Comparison of ENCODE assay signal across 8 cellular contexts in genomic region chr16:27237229-27238015, GRCh38. TPM values are rescaled to one million over a fixed set of nuclear protein-coding genes. Genes with fewer than 3 reads are reported as not detected.
DNase-seq lines count a peak whose midpoint lies in the region; ATAC-seq, FAIRE-seq and TF ChIP-seq lines count a peak whose summit lies in the region.

No MANE protein-coding gene starts in this region.

- no peaks in the 10 kb centered on the region for H3K27me3 Mint-ChIP-seq in activated CD4-positive, alpha-beta T cell treated with anti-CD3 and anti-CD28 coated beads, Interleukin-2, amount 10 ng/mL, durations not matched to agents 7 days and 5 days

- peaks cover 0 to 12% (median 4%) of the 10 kb centered on the region in 4 donors for H3K4me1 ChIP-seq in liver (ENCODE audit: control insufficient read depth in 4 of 4, insufficient read depth in 4 of 4, low read length in 3 of 4)
- H3K4me1 ChIP-seq in HepG2 (ENCODE audit: insufficient read depth, low read length): peaks cover 2% of the 10 kb centered on the region
- peaks cover 27% of the 10 kb centered on the region for H3K4me1 ChIP-seq in prostate gland (replicated peaks)
- peaks cover 0 to 2% of the 10 kb centered on the region in 2 donors for H3K4me1 ChIP-seq in uterus

- no peak for FAIRE-seq in HepG2 (lab: Jason Lieb, UNC)

- no peaks in the 10 kb centered on the region for H3K9me3 Mint-ChIP-seq in activated CD4-positive, alpha-beta T cell treated with anti-CD3 and anti-CD28 coated beads, Interleukin-2, amount 10 ng/mL, durations not matched to agents 7 days and 5 days

- WGBS in liver: 67% methylated on average over 22 of the region's 22 CpGs
- 89% methylated on average over 22 of the region's 22 CpGs for WGBS in HepG2 (ENCODE audit: low lambda C conversion rate)
- 64% methylated on average over 22 of the region's 22 CpGs for WGBS in prostate gland

- no peak for TF ChIP-seq RAD21 in liver (IDR thresholded peaks at IDR 0.05)
- TF ChIP-seq RAD21 in HepG2 (CRISPR knock-in tag; IDR thresholded peaks at IDR 0.05): no peak

- BruUV-seq in HepG2 (replicated peaks; lab: Mats Ljungman, UMichigan): no TSS peak

- TF ChIP-seq EP300 in HepG2 (IDR thresholded peaks at IDR 0.05; ENCODE audit: low read depth in 2 of 2, low read length in 2 of 2) (no peak), HepG2 (CRISPR knock-in tag; IDR thresholded peaks at IDR 0.05; ENCODE audit: borderline replicate concordance) (no peak)

- no peaks in the 10 kb centered on the region for H3K9me3 ChIP-seq in liver (ENCODE audit: control insufficient read depth in 4 of 4, low read length in 3 of 4)
- no peaks in the 10 kb centered on the region for H3K9me3 ChIP-seq in HepG2 (ENCODE audit: low read length)
- H3K9me3 ChIP-seq in prostate gland: no peaks in the 10 kb centered on the region
- no peaks in the 10 kb centered on the region for H3K9me3 ChIP-seq in uterus

- ATAC-seq in HepG2 (no peak), HG03460 (IDR thresholded peaks at IDR 0.05; ENCODE audit: unreplicated experiment) (peak; percentile 61)

- H3K4me1 Mint-ChIP-seq in activated CD4-positive, alpha-beta T cell treated with anti-CD3 and anti-CD28 coated beads, Interleukin-2, amount 10 ng/mL, durations not matched to agents 7 days and 5 days: peaks cover 98% of the 10 kb centered on the region

- H2AFZ ChIP-seq in HepG2 (ENCODE audit: low read length): no peak overlapping the region

- H3K79me2 ChIP-seq in HepG2 (ENCODE audit: insufficient read depth, low read length): peaks cover 1% of the 10 kb centered on the region

- peaks cover 0 to 6% (median 2%) of the 10 kb centered on the region in 4 donors for H3K36me3 ChIP-seq in liver (ENCODE audit: control insufficient read depth in 4 of 4, insufficient read depth in 3 of 4, low read depth in 1 of 4, low read length in 3 of 4)
- peaks cover 10 to 27% of the 10 kb centered on the region in 2 experiments for H3K36me3 ChIP-seq in HepG2 (replicated peaks in 1 of 2; ENCODE audit: control insufficient read depth in 1 of 2, insufficient read depth in 2 of 2, low read length in 2 of 2)
- no peaks in the 10 kb centered on the region for H3K36me3 ChIP-seq in prostate gland
- H3K36me3 ChIP-seq in uterus: no peaks in the 10 kb centered on the region

- no peak for TF ChIP-seq CTCF in liver (IDR thresholded peaks at IDR 0.05; ENCODE audit: low read depth, low read length, missing input control)
- no peak for TF ChIP-seq CTCF in HepG2 (CRISPR knock-in tag; IDR thresholded peaks at IDR 0.05)
- no peak for TF ChIP-seq CTCF in prostate gland (IDR thresholded peaks at IDR 0.05)
- TF ChIP-seq CTCF in uterus (IDR thresholded peaks at IDR 0.05): no peak

- CTCF ChIA-PET in HepG2 (lab: Yijun Ruan, JAX; ENCODE audit: low intra/inter-chr PET ratio, low total read pairs): no interaction called here
- CTCF ChIA-PET in activated CD4-positive, alpha-beta T cell treated with anti-CD3 and anti-CD28 coated beads, Interleukin-2, amount 10 ng/mL, durations not matched to agents 7 days and 5 days (lab: Charles Lee): interaction anchor here (0.6 to 5.5 kb wide), 11 partner anchors 12 to 214 kb away, joined by 3 to 53 read pairs (median 4); no protein-coding TSS in a partner anchor

- no peak overlapping the region for H3K4me2 ChIP-seq in HepG2 (ENCODE audit: low read depth, low read length)

- no peak for TF ChIP-seq POLR2A in HepG2 (IDR thresholded peaks at IDR 0.05; ENCODE audit: insufficient read depth in 1 of 2, low read depth in 2 of 2, low read length in 2 of 2)
- TF ChIP-seq POLR2A in prostate gland (IDR thresholded peaks at IDR 0.05): no peak
- TF ChIP-seq POLR2A in uterus (IDR thresholded peaks at IDR 0.05): no peak

- peak overlapping the region; percentile 98 for H3K27ac Mint-ChIP-seq in activated CD4-positive, alpha-beta T cell treated with anti-CD3 and anti-CD28 coated beads, Interleukin-2, amount 10 ng/mL, durations not matched to agents 7 days and 5 days

- H3K9ac ChIP-seq in liver (ENCODE audit: low read depth in 1 of 2, low read length in 2 of 2) (peak overlapping the region in 1 of 2 donors; percentile 28), HepG2 (ENCODE audit: insufficient read depth, low read depth, low read length) (no peak overlapping the region)

- H3K4me3 ChIP-seq in liver (ENCODE audit: low read depth in 1 of 3, low read length in 3 of 3) (no peak overlapping the region), HepG2 (replicated peaks in 1 of 3; ENCODE audit: insufficient read depth in 1 of 3, low read depth in 2 of 3, low read length in 3 of 3) (no peak overlapping the region), prostate gland (no peak overlapping the region), uterus (no peak overlapping the region)

- POLR2A ChIA-PET in HepG2 (lab: Yijun Ruan, JAX): interaction anchor here (2.0 kb wide), 1 partner anchor 34 kb away, joined by 4 read pairs; the partner anchor contains the start of gene KDM8
- POLR2A ChIA-PET in activated CD4-positive, alpha-beta T cell treated with anti-CD3 and anti-CD28 coated beads, Interleukin-2, amount 10 ng/mL, durations not matched to agents 7 days and 5 days (lab: Charles Lee): interaction anchor here (0.6 to 0.9 kb wide), 2 partner anchors 81 to 129 kb away, joined by 3 read pairs; no protein-coding TSS in a partner anchor

- intact Hi-C loops in HepG2 (cut with micrococcal nuclease; ENCODE audit: unreplicated experiment) (no loop called here), prostate gland (cut with DNase I) (no loop called here), uterus (cut with DNase I; ENCODE audit: low total_unique reads) (loop anchor here (10.0 kb wide), 1 partner anchor 127 kb away; no protein-coding TSS in a partner anchor)

- peak overlapping the region; percentile 65 to 66 for H3K27ac ChIP-seq in liver (ENCODE audit: low read depth in 1 of 2, low read length in 2 of 2)
- no peak overlapping the region for H3K27ac ChIP-seq in HepG2 (ENCODE audit: extremely low read length, insufficient read depth, low read length)
- peak overlapping the region; percentile 15 to 53 for H3K27ac ChIP-seq in prostate gland
- H3K27ac ChIP-seq in uterus: peak overlapping the region; percentile 81 to 86

- H3K4me3 Mint-ChIP-seq in activated CD4-positive, alpha-beta T cell treated with anti-CD3 and anti-CD28 coated beads, Interleukin-2, amount 10 ng/mL, durations not matched to agents 7 days and 5 days: peak overlapping the region; percentile 63

- H3K36me3 Mint-ChIP-seq in activated CD4-positive, alpha-beta T cell treated with anti-CD3 and anti-CD28 coated beads, Interleukin-2, amount 10 ng/mL, durations not matched to agents 7 days and 5 days (ENCODE audit: low read depth): peaks cover 62% of the 10 kb centered on the region

- in situ Hi-C loops in HepG2 (cut with HindIII; ENCODE audit: extremely low pct_ligation_motif_present, low pct_unique_long_range_greater_than_20kb): no loop called here

- H3K27me3 ChIP-seq in liver (ENCODE audit: control insufficient read depth in 4 of 4, insufficient read depth in 4 of 4, low read length in 3 of 4) (no peaks in the 10 kb centered on the region), HepG2 (ENCODE audit: control insufficient read depth in 1 of 2, insufficient read depth in 2 of 2, low read length in 2 of 2) (no peaks in the 10 kb centered on the region), prostate gland (replicated peaks; ENCODE audit: insufficient read depth) (no peaks in the 10 kb centered on the region), uterus (no peaks in the 10 kb centered on the region)

- no peaks in the 10 kb centered on the region for H4K20me1 ChIP-seq in HepG2 (ENCODE audit: insufficient read depth, low read length)

- DNase-seq in HepG2 (ENCODE audit: low spot score) (no peak), dermis microvascular lymphatic vessel endothelial cell (ENCODE audit: low read depth in 2 of 2) (peak; percentile 71 to 83), prostate gland (ENCODE audit: low spot score) (no peak), uterus (peak; percentile 13 to 19), ecto neural progenitor cell (ENCODE audit: low spot score) (no peak)
- peak; percentile 79 for DNase-seq in activated CD4-positive, alpha-beta T cell treated with anti-CD3 and anti-CD28 coated beads, Interleukin-2, amount 10 ng/mL, durations not matched to agents 7 days and 5 days

RNA-seq across cellular contexts. Expression of gene NSMCE1, which starts 31.1 kb away (rescaled TPM):
- total RNA-seq in liver (10 to 100 TPM; 16.5 to 16.6 TPM), HepG2 (2016; rRNA removed; fragmentation: Illumina TruSeq; extraction: Trizol) (52.9 and 53.2 TPM in 2 replicates), dermis microvascular lymphatic vessel endothelial cell (33.5 and 36.4 TPM in 2 replicates), prostate gland (10 to 100 TPM; 55.4 to 71.7 TPM), uterus (10 to 100 TPM in 3 of 4 donors, 1 to 10 TPM in 1; 3.2 to 43.6 (median 35.6) TPM)
- polyA plus RNA-seq in liver (10 to 100 TPM; 26.9 to 39.0 TPM), HepG2 (2011; rRNA removed) (42.7 and 43.5 TPM in 2 replicates)
- total RNA-seq in HepG2 (2016; cell fraction: cytosol; rRNA removed; fragmentation: Illumina TruSeq; extraction: Trizol; ENCODE audit: low read depth): 17.2 and 19.5 TPM in 2 replicates
- 55.4 and 56.5 TPM in 2 replicates for total RNA-seq in HepG2 (2016; cell fraction: insoluble cytoplasmic fraction; rRNA removed; fragmentation: Illumina TruSeq; extraction: Trizol)
- total RNA-seq in HepG2 (2016; cell fraction: membrane; rRNA removed; fragmentation: Illumina TruSeq; extraction: Trizol): 25.5 and 27.7 TPM in 2 replicates
- 28.0 and 30.5 TPM in 2 replicates for total RNA-seq in HepG2 (2016; cell fraction: nucleus; rRNA removed; fragmentation: Illumina TruSeq; extraction: Trizol)
- polyA plus RNA-seq in HepG2 (2011; cell fraction: cytosol; rRNA removed): 43.3 and 48.1 TPM in 2 replicates
- 9.6 and 20.1 TPM in 2 replicates for polyA plus RNA-seq in HepG2 (2011; cell fraction: nucleus; rRNA removed)
- polyA plus RNA-seq in HepG2 (2012): 63.6 and 69.8 TPM in 2 replicates
- 16.5 and 23.5 TPM in 2 replicates for polyA plus RNA-seq in HepG2 (2016; cell fraction: cytosol; fragmentation: Illumina TruSeq; extraction: Trizol; ENCODE audit: low read depth)
- polyA plus RNA-seq in HepG2 (2016; cell fraction: insoluble cytoplasmic fraction; fragmentation: Illumina TruSeq; extraction: Trizol; ENCODE audit: low read depth): 55.4 and 59.8 TPM in 2 replicates
- polyA plus RNA-seq in HepG2 (2016; cell fraction: membrane; fragmentation: Illumina TruSeq; extraction: Trizol; ENCODE audit: low read depth): 23.1 and 25.4 TPM in 2 replicates
- 58.1 and 59.0 TPM in 2 replicates for polyA plus RNA-seq in HepG2 (2016; cell fraction: nucleus; fragmentation: Illumina TruSeq; extraction: Trizol; ENCODE audit: insufficient read depth, low read depth)
- polyA minus RNA-seq in HepG2 (2011; rRNA and poly(A)+ RNA removed; ENCODE audit: low replicate concordance): 68.2 and 105 TPM in 2 replicates
- 19.2 and 19.6 TPM in 2 replicates for polyA minus RNA-seq in HepG2 (2011; cell fraction: cytosol; rRNA and poly(A)+ RNA removed)
- 12.1 and 29.7 TPM in 2 replicates for polyA minus RNA-seq in HepG2 (2011; cell fraction: nucleus; rRNA and poly(A)+ RNA removed)
- total RNA-seq in activated CD4-positive, alpha-beta T cell treated with anti-CD3 and anti-CD28 coated beads, Interleukin-2, amount 10 ng/mL, durations not matched to agents 7 days and 5 days: 100 to 1,000 TPM in 1 of 2 experiments, 10 to 100 TPM in 1; 95.8 to 106 TPM

RNA-seq across cellular contexts. Expression of gene KDM8, which starts 34.1 kb away (rescaled TPM):
- 100 to 1,000 TPM in 1 of 2 donors, 1 to 10 TPM in 1; 4.6 to 198 TPM for total RNA-seq in liver
- polyA plus RNA-seq in liver: 10 to 100 TPM; 96.7 to 98.7 TPM
- total RNA-seq in HepG2 (2016; rRNA removed; fragmentation: Illumina TruSeq; extraction: Trizol): 5.2 and 8.6 TPM in 2 replicates
- total RNA-seq in HepG2 (2016; cell fraction: cytosol; rRNA removed; fragmentation: Illumina TruSeq; extraction: Trizol; ENCODE audit: low read depth): 4.8 and 8.6 TPM in 2 replicates
- total RNA-seq in HepG2 (2016; cell fraction: insoluble cytoplasmic fraction; rRNA removed; fragmentation: Illumina TruSeq; extraction: Trizol): 6.8 and 8.9 TPM in 2 replicates
- total RNA-seq in HepG2 (2016; cell fraction: membrane; rRNA removed; fragmentation: Illumina TruSeq; extraction: Trizol): 5.4 and 6.5 TPM in 2 replicates
- total RNA-seq in HepG2 (2016; cell fraction: nucleus; rRNA removed; fragmentation: Illumina TruSeq; extraction: Trizol): 10.5 and 11.8 TPM in 2 replicates
- 3.3 and 4.0 TPM in 2 replicates for polyA plus RNA-seq in HepG2 (2011; rRNA removed)
- polyA plus RNA-seq in HepG2 (2011; cell fraction: cytosol; rRNA removed): 1.7 and 1.8 TPM in 2 replicates
- polyA plus RNA-seq in HepG2 (2011; cell fraction: nucleus; rRNA removed): 18.0 and 23.0 TPM in 2 replicates
- 3.3 and 3.7 TPM in 2 replicates for polyA plus RNA-seq in HepG2 (2012)
- 1.4 and 2.0 TPM in 2 replicates for polyA plus RNA-seq in HepG2 (2016; cell fraction: cytosol; fragmentation: Illumina TruSeq; extraction: Trizol; ENCODE audit: low read depth)
- polyA plus RNA-seq in HepG2 (2016; cell fraction: insoluble cytoplasmic fraction; fragmentation: Illumina TruSeq; extraction: Trizol; ENCODE audit: low read depth): 8.2 and 9.2 TPM in 2 replicates
- 2.7 and 2.8 TPM in 2 replicates for polyA plus RNA-seq in HepG2 (2016; cell fraction: membrane; fragmentation: Illumina TruSeq; extraction: Trizol; ENCODE audit: low read depth)
- polyA plus RNA-seq in HepG2 (2016; cell fraction: nucleus; fragmentation: Illumina TruSeq; extraction: Trizol; ENCODE audit: insufficient read depth, low read depth): 14.1 and 16.6 TPM in 2 replicates
- polyA minus RNA-seq in HepG2 (2011; rRNA and poly(A)+ RNA removed; ENCODE audit: low replicate concordance): 8.5 and 15.7 TPM in 2 replicates
- polyA minus RNA-seq in HepG2 (2011; cell fraction: cytosol; rRNA and poly(A)+ RNA removed): 1.7 and 2.4 TPM in 2 replicates
- polyA minus RNA-seq in HepG2 (2011; cell fraction: nucleus; rRNA and poly(A)+ RNA removed): 13.1 and 14.7 TPM in 2 replicates
- total RNA-seq in activated CD4-positive, alpha-beta T cell treated with anti-CD3 and anti-CD28 coated beads, Interleukin-2, amount 10 ng/mL, durations not matched to agents 7 days and 5 days: 10 to 100 TPM; 22.5 to 25.0 TPM
- 1.8 and 3.4 TPM in 2 replicates for total RNA-seq in dermis microvascular lymphatic vessel endothelial cell
- 10 to 100 TPM in 1 of 2 donors, 1 to 10 TPM in 1; 5.6 to 15.3 TPM for total RNA-seq in prostate gland
- 10 to 100 TPM in 2 of 4 donors, 1 to 10 TPM in 1, not detected in 1; 4.1 to 31.0 (median 11.5) TPM for total RNA-seq in uterus

Comparison
In these comparisons a context has a peak if more than half of its experiments do, and no peak if none do; other contexts are left out.
1. DNase-seq: peak in activated CD4-positive, alpha-beta T cell treated with anti-CD3 and anti-CD28 coated beads, Interleukin-2, amount 10 ng/mL, durations not matched to agents 7 days and 5 days (single experiment), dermis microvascular lymphatic vessel endothelial cell (2 of 2) and uterus (2 of 2); none in HepG2 (single experiment), prostate gland (single experiment) and ecto neural progenitor cell (single experiment).